In genomic region chr1:71850936-71851335, GRCh38 we compare ENCODE assay signal across 24 cellular contexts.
DNase-seq lines count a peak whose midpoint lies in the region; ATAC-seq and TF ChIP-seq lines count a peak whose summit lies in the region.
"Had no signal": no experiment of that assay in that cellular context is flagged by ENCODE, and none has a peak within 500 bp of the region (broad histone marks: within the 10 kb centered on the region; RNA-seq: fewer than 3 reads in every experiment).

No MANE protein-coding gene starts in this region.

- ATAC-seq in stimulated activated naive B cell treated with anti-CD40 and anti-IgM and Interleukin-4, amounts not matched to agents 10 μg/mL and 1 μg/mL and 100 μg/mL, for 72 hours (replicated peaks), result no peak
- ATAC-seq: T-helper 17 cell had no signal

- no peaks in the 10 kb centered on the region for H3K27me3 ChIP-seq in BLaER1 treated with 17β-estradiol and CSF1 and Interleukin-3, amounts not matched to agents 10 nM and 100 nM
- no peaks in the 10 kb centered on the region for H3K27me3 ChIP-seq in fibroblast of lung (ENCODE audit: control insufficient read depth, insufficient read depth, low read length)
- H3K27me3 ChIP-seq in SJCRH30, result no peaks in the 10 kb centered on the region
- H3K27me3 ChIP-seq: hepatocyte, upper lobe of left lung had no signal

- H3K9me3 ChIP-seq in BLaER1 treated with 17β-estradiol and CSF1 and Interleukin-3, amounts not matched to agents 10 nM and 100 nM (replicated peaks in 1 of 11), result peaks cover 4 to 21% (median 9%) of the 10 kb centered on the region in 11 experiments; a peak in 13 of 22 replicates
- H3K9me3 ChIP-seq in fibroblast of lung (ENCODE audit: control insufficient read depth, insufficient read depth, low read depth, low read length) (no peaks in the 10 kb centered on the region), SJCRH30 (replicated peaks) (no peaks in the 10 kb centered on the region)
- H3K9me3 ChIP-seq: prostate gland, upper lobe of left lung had no signal

- H3K27me3 Mint-ChIP-seq in activated naive CD4-positive, alpha-beta T cell treated with anti-CD3 and anti-CD28 coated beads for 36 hours (ENCODE audit: low read depth), result no peaks in the 10 kb centered on the region
- H3K27me3 Mint-ChIP-seq in stimulated activated naive B cell treated with anti-CD40 and anti-IgM and Interleukin-4, amounts not matched to agents 10 μg/mL and 1 μg/mL and 100 μg/mL, for 72 hours, result no peaks in the 10 kb centered on the region
- H3K27me3 Mint-ChIP-seq: activated naive CD8-positive, alpha-beta T cell treated with anti-CD3 and anti-CD28 coated beads, Interleukin-2, amount 10 ng/mL, durations not matched to agents 7 days and 5 days; CD4-positive, alpha-beta T cell; T-helper 17 cell had no signal

- no peaks in the 10 kb centered on the region for H3K36me3 ChIP-seq in BLaER1 treated with 17β-estradiol and CSF1 and Interleukin-3, amounts not matched to agents 10 nM and 100 nM
- H3K36me3 ChIP-seq in fibroblast of lung (ENCODE audit: control insufficient read depth, insufficient read depth, low read length) (no peaks in the 10 kb centered on the region), SJCRH30 (no peaks in the 10 kb centered on the region)
- H3K36me3 ChIP-seq: prostate gland, upper lobe of left lung had no signal

- H3K4me3 ChIP-seq in BLaER1 treated with 17β-estradiol and CSF1 and Interleukin-3, amounts not matched to agents 10 nM and 100 nM, result no peak overlapping the region
- H3K4me3 ChIP-seq in fibroblast of lung (replicated peaks in 1 of 4; ENCODE audit: control extremely low read depth in 1 of 4, insufficient read depth in 1 of 4, low read depth in 3 of 4, low read length in 4 of 4) (no peak overlapping the region), SJCRH30 (no peak overlapping the region)
- H3K4me3 ChIP-seq: hepatocyte, prostate gland, upper lobe of left lung had no signal

- H3K4me1 ChIP-seq in BLaER1 treated with 17β-estradiol and CSF1 and Interleukin-3, amounts not matched to agents 10 nM and 100 nM, result peaks cover 7 to 21% (median 13%) of the 10 kb centered on the region in 10 experiments; a peak in 19 of 20 replicates
- no peaks in the 10 kb centered on the region for H3K4me1 ChIP-seq in fibroblast of lung (ENCODE audit: control insufficient read depth, extremely low read depth, insufficient read depth, low read length)
- H3K4me1 ChIP-seq in SJCRH30, result no peaks in the 10 kb centered on the region
- H3K4me1 ChIP-seq: prostate gland, upper lobe of left lung had no signal

- H3K9me3 Mint-ChIP-seq in activated naive CD4-positive, alpha-beta T cell treated with anti-CD3 and anti-CD28 coated beads for 36 hours, result peaks cover 2% of the 10 kb centered on the region
- no peaks in the 10 kb centered on the region for H3K9me3 Mint-ChIP-seq in stimulated activated naive B cell treated with anti-CD40 and anti-IgM and Interleukin-4, amounts not matched to agents 10 μg/mL and 1 μg/mL and 100 μg/mL, for 72 hours
- H3K9me3 Mint-ChIP-seq: activated T-helper 1 cell treated with anti-CD3 and anti-CD28 coated beads, Interleukin-12 subunit alpha, Interleukin-12 subunit beta, Interleukin-2, Interleukin-4 antibody, amounts not matched to agents 30 ng/mL and 10 ng/mL and 1 ng/mL, durations not matched to agents 14 hours and 24 hours and 36 hours; CD4-positive, alpha-beta T cell; HFFc6; nephron had no signal

- no peaks in the 10 kb centered on the region for H3K4me1 Mint-ChIP-seq in activated naive CD4-positive, alpha-beta T cell treated with anti-CD3 and anti-CD28 coated beads for 36 hours (ENCODE audit: low read depth)
- H3K4me1 Mint-ChIP-seq in stimulated activated naive B cell treated with anti-CD40 and anti-IgM and Interleukin-4, amounts not matched to agents 10 μg/mL and 1 μg/mL and 100 μg/mL, for 72 hours, result peaks cover 0 to 1% of the 10 kb centered on the region in 2 donors
- H3K4me1 Mint-ChIP-seq: activated naive CD8-positive, alpha-beta T cell treated with anti-CD3 and anti-CD28 coated beads, Interleukin-2, amount 10 ng/mL, durations not matched to agents 7 days and 5 days; nephron; T-helper 17 cell had no signal

- peak overlapping the region; percentile 8 to 54 (median 36); a peak in 18 of 22 replicates for H3K4me2 ChIP-seq in BLaER1 treated with 17β-estradiol and CSF1 and Interleukin-3, amounts not matched to agents 10 nM and 100 nM
- no peak overlapping the region for H3K4me2 ChIP-seq in fibroblast of lung (ENCODE audit: extremely low read depth, insufficient read depth, low read length)
- H3K4me2 ChIP-seq: hepatocyte, KMS-11 had no signal

- no peak overlapping the region for H3K27ac Mint-ChIP-seq in activated naive CD4-positive, alpha-beta T cell treated with anti-CD3 and anti-CD28 coated beads for 36 hours
- no peak overlapping the region for H3K27ac Mint-ChIP-seq in stimulated activated naive B cell treated with anti-CD40 and anti-IgM and Interleukin-4, amounts not matched to agents 10 μg/mL and 1 μg/mL and 100 μg/mL, for 72 hours
- H3K27ac Mint-ChIP-seq: activated naive CD8-positive, alpha-beta T cell treated with anti-CD3 and anti-CD28 coated beads, Interleukin-2, amount 10 ng/mL, durations not matched to agents 7 days and 5 days; activated T-helper 1 cell treated with anti-CD3 and anti-CD28 coated beads, Interleukin-12 subunit alpha, Interleukin-12 subunit beta, Interleukin-2, Interleukin-4 antibody, amounts not matched to agents 30 ng/mL and 10 ng/mL and 1 ng/mL, durations not matched to agents 14 hours and 24 hours and 36 hours; CD4-positive, alpha-beta T cell; HFFc6; nephron; T-helper 17 cell had no signal

- H4K20me1 ChIP-seq in BLaER1 treated with 17β-estradiol and CSF1 and Interleukin-3, amounts not matched to agents 10 nM and 100 nM, result no peaks in the 10 kb centered on the region
- H4K20me1 ChIP-seq in fibroblast of lung (ENCODE audit: control insufficient read depth, extremely low read depth, insufficient read depth, low read length), result no peaks in the 10 kb centered on the region

- H3K36me3 Mint-ChIP-seq in activated naive CD4-positive, alpha-beta T cell treated with anti-CD3 and anti-CD28 coated beads for 36 hours (ENCODE audit: low read depth), result no peaks in the 10 kb centered on the region
- no peaks in the 10 kb centered on the region for H3K36me3 Mint-ChIP-seq in stimulated activated naive B cell treated with anti-CD40 and anti-IgM and Interleukin-4, amounts not matched to agents 10 μg/mL and 1 μg/mL and 100 μg/mL, for 72 hours
- H3K36me3 Mint-ChIP-seq: activated naive CD8-positive, alpha-beta T cell treated with anti-CD3 and anti-CD28 coated beads, Interleukin-2, amount 10 ng/mL, durations not matched to agents 7 days and 5 days had no signal

- no peak overlapping the region for H3K9ac ChIP-seq in BLaER1 treated with 17β-estradiol and CSF1 and Interleukin-3, amounts not matched to agents 10 nM and 100 nM
- no peak overlapping the region for H3K9ac ChIP-seq in fibroblast of lung (ENCODE audit: insufficient read depth, low read length)
- H3K9ac ChIP-seq: KMS-11 had no signal

- intact Hi-C loops in activated naive CD4-positive, alpha-beta T cell treated with anti-CD3 and anti-CD28 coated beads for 36 hours (cut with micrococcal nuclease), result no loop called here

- no peak overlapping the region for H2AFZ ChIP-seq in fibroblast of lung (ENCODE audit: low read length)
- H2AFZ ChIP-seq: hepatocyte had no signal

- H3K27ac ChIP-seq in BLaER1 treated with 17β-estradiol and CSF1 and Interleukin-3, amounts not matched to agents 10 nM and 100 nM, result peak overlapping the region in 4 of 11 experiments; percentile 14 to 40 (median 32); a peak in 4 of 22 replicates
- no peak overlapping the region for H3K27ac ChIP-seq in fibroblast of lung (ENCODE audit: insufficient read depth, low read length)
- H3K27ac ChIP-seq in SJCRH30, result no peak overlapping the region
- H3K27ac ChIP-seq: hepatocyte, KMS-11, prostate gland, upper lobe of left lung had no signal

- CTCF ChIA-PET in activated naive CD4-positive, alpha-beta T cell treated with anti-CD3 and anti-CD28 coated beads for 36 hours (lab: Charles Lee), result no interaction called here

- DNase-seq in RPMI8226, result peak; percentile 2
- peak; percentile 45 to 50 for DNase-seq in fibroblast of lung (ENCODE audit: low read depth in 2 of 2)
- DNase-seq in myocyte (ENCODE audit: low read depth), result peak; percentile 6
- no peak for DNase-seq in activated naive CD4-positive, alpha-beta T cell treated with anti-CD3 and anti-CD28 coated beads for 36 hours
- no peak for DNase-seq in SJCRH30
- DNase-seq in occipital lobe (lab: John Stamatoyannopoulos, UW), result no peak
- no peak for DNase-seq in stimulated activated naive B cell treated with anti-CD40 and anti-IgM and Interleukin-4, amounts not matched to agents 10 μg/mL and 1 μg/mL and 100 μg/mL, for 72 hours
- DNase-seq: activated naive CD8-positive, alpha-beta T cell treated with anti-CD3 and anti-CD28 coated beads, Interleukin-2, amount 10 ng/mL, durations not matched to agents 7 days and 5 days; CD4-positive, alpha-beta T cell; erythroblast; HFFc6; kidney; NCI-H1105; NCI-H69; SIG-M5; stimulated activated naive CD4-positive, alpha-beta T cell treated with Interleukin-2 at 50 U/mL for 16 hours; T-helper 17 cell; upper lobe of left lung had no signal

- no peak for TF ChIP-seq CTCF in fibroblast of lung (conservative IDR thresholded peaks at IDR 0.05 in 1 of 2, IDR thresholded peaks at IDR 0.05 in 1 of 2; ENCODE audit: low read depth in 1 of 2, low read length in 2 of 2)

- H3K4me3 Mint-ChIP-seq in activated naive CD4-positive, alpha-beta T cell treated with anti-CD3 and anti-CD28 coated beads for 36 hours, result no peak overlapping the region
- H3K4me3 Mint-ChIP-seq in stimulated activated naive B cell treated with anti-CD40 and anti-IgM and Interleukin-4, amounts not matched to agents 10 μg/mL and 1 μg/mL and 100 μg/mL, for 72 hours, result no peak overlapping the region
- H3K4me3 Mint-ChIP-seq: activated naive CD8-positive, alpha-beta T cell treated with anti-CD3 and anti-CD28 coated beads, Interleukin-2, amount 10 ng/mL, durations not matched to agents 7 days and 5 days; activated T-helper 1 cell treated with anti-CD3 and anti-CD28 coated beads, Interleukin-12 subunit alpha, Interleukin-12 subunit beta, Interleukin-2, Interleukin-4 antibody, amounts not matched to agents 30 ng/mL and 10 ng/mL and 1 ng/mL, durations not matched to agents 14 hours and 24 hours and 36 hours; CD4-positive, alpha-beta T cell; HFFc6; nephron; T-helper 17 cell had no signal

- no peaks in the 10 kb centered on the region for H3K79me2 ChIP-seq in fibroblast of lung (ENCODE audit: control insufficient read depth, insufficient read depth, low read length)
- H3K79me2 ChIP-seq: hepatocyte had no signal

Comparison
In these comparisons a context has a peak if more than half of its experiments do, and no peak if none do; other contexts are left out.
1. DNase-seq: peak in RPMI8226 (single experiment), fibroblast of lung (2 of 2) and myocyte (single experiment); none in activated naive CD4-positive, alpha-beta T cell treated with anti-CD3 and anti-CD28 coated beads for 36 hours (single experiment), SJCRH30 (0 of 2), occipital lobe (single experiment) and stimulated activated naive B cell treated with anti-CD40 and anti-IgM and Interleukin-4, amounts not matched to agents 10 μg/mL and 1 μg/mL and 100 μg/mL, for 72 hours (single experiment).